32 cellular contexts compared by ENCODE assay signal in the genomic region with DNA sequence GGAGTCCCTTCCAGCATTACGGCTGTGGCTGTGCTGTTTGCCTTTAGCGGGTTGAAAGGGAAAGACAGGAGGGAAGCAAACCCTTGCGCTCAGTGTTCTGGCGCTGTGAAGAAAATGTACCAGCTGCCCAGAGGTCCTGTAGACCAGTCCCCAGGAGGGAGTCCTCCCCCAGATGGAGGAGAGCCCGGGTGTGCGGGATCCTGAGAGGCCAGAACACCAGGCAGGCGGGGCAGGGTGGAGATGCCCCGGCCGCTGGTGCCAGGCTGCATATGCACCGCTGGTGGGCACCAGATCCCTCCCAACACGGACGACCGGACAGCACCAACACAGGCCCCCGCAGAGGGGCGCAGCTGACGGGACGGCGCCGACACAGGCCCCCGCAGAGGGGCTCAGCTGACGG.
"Had no signal": no experiment of that assay in that cellular context is flagged by ENCODE, and none has a peak within 500 bp of the region (broad histone marks: within the 10 kb centered on the region; RNA-seq: fewer than 3 reads in every experiment).

No MANE protein-coding gene starts in this region.

- FAIRE-seq: endothelial cell of umbilical vein, islet of Langerhans, pancreas, TTC549 had no signal

- H3K27ac ChIP-seq: breast epithelium, heart right ventricle, pancreas, psoas muscle, skin epidermis, thoracic aorta, vagina, VCaP had no signal

- H3K36me3 Mint-ChIP-seq: activated naive CD4-positive, alpha-beta T cell treated with anti-CD3 and anti-CD28 coated beads, Interleukin-2, amount 50 U/mL, for 72 hours; mesothelial cell of epicardium; naive thymus-derived CD4-positive, alpha-beta T cell had no signal

- H3K36me3 ChIP-seq: breast epithelium, heart right ventricle, pancreas, thoracic aorta, vagina had no signal

- H3K27ac Mint-ChIP-seq: activated naive CD4-positive, alpha-beta T cell treated with anti-CD3 and anti-CD28 coated beads, Interleukin-2, amount 50 U/mL, for 72 hours; activated T-helper 17 cell treated with anti-CD3 and anti-CD28 coated beads, Interleukin-2, amount 50 U/mL, for 72 hours; mesothelial cell of epicardium; naive thymus-derived CD4-positive, alpha-beta T cell; T-helper 1 cell treated with Interleukin-12 subunit alpha and Interleukin-12 subunit beta and Interleukin-4 antibody, amounts not matched to agents 30 μg/mL and 1 μg/mL, for 36 hours had no signal

- H3K9me3 Mint-ChIP-seq: activated naive CD4-positive, alpha-beta T cell treated with anti-CD3 and anti-CD28 coated beads, Interleukin-2, amount 50 U/mL, for 72 hours; activated T-cell treated with anti-CD3 and anti-CD28 coated beads, Interleukin-2, amount 50 U/mL, for 4 hours; activated T-helper 17 cell treated with anti-CD3 and anti-CD28 coated beads, Interleukin-2, amount 50 U/mL, for 72 hours; T-helper 1 cell treated with Interleukin-12 subunit alpha and Interleukin-12 subunit beta and Interleukin-4 antibody, amounts not matched to agents 30 μg/mL and 1 μg/mL, for 36 hours had no signal

- DNase-seq: activated CD4-positive, alpha-beta T cell treated with anti-CD3 and anti-CD28 coated beads for 4 hours; activated CD4-positive, alpha-beta T cell treated with anti-CD3 and anti-CD28 coated beads, Interleukin-2, amount 50 U/mL, for 4 hours; activated naive CD4-positive, alpha-beta T cell; activated T-cell treated with anti-CD3 and anti-CD28 coated beads, Interleukin-2, amount 50 U/mL, for 4 hours; central memory CD4-positive, alpha-beta T cell; foreskin fibroblast; heart right ventricle; left ventricle myocardium superior; mammary epithelial cell; naive thymus-derived CD4-positive, alpha-beta T cell; right cardiac atrium; stimulated activated CD4-positive, alpha-beta T cell treated with anti-CD3 and anti-CD28 coated beads, Interleukin-12 subunit alpha, Interleukin-12 subunit beta, amount 100 ng/mL, for 4 hours; stimulated activated CD4-positive, alpha-beta T cell treated with anti-CD3 and anti-CD28 coated beads, Interleukin-4, amount 100 ng/mL, for 1 hour; stimulated activated naive CD8-positive, alpha-beta T cell treated with anti-CD3 and anti-CD28 coated beads, Interleukin-15, Interleukin-2, amounts not matched to agents 100 U/mL and 50 U/mL, for 24 hours; SW 1271; T-helper 9 cell; trophoblast cell had no signal

- H3K4me3 Mint-ChIP-seq: activated T-cell treated with anti-CD3 and anti-CD28 coated beads, Interleukin-2, amount 50 U/mL, for 4 hours; activated T-helper 17 cell treated with anti-CD3 and anti-CD28 coated beads, Interleukin-2, amount 50 U/mL, for 72 hours; mesothelial cell of epicardium; naive thymus-derived CD4-positive, alpha-beta T cell; T-helper 1 cell treated with Interleukin-12 subunit alpha and Interleukin-12 subunit beta and Interleukin-4 antibody, amounts not matched to agents 30 μg/mL and 1 μg/mL, for 36 hours had no signal

- H3K4me3 ChIP-seq: breast epithelium, heart right ventricle, pancreas, psoas muscle, skin epidermis, thoracic aorta, vagina had no signal

- H3K4me1 Mint-ChIP-seq: activated T-helper 17 cell treated with anti-CD3 and anti-CD28 coated beads, Interleukin-2, amount 50 U/mL, for 72 hours; mesothelial cell of epicardium; naive thymus-derived CD4-positive, alpha-beta T cell had no signal

- H3K4me1 ChIP-seq: breast epithelium, heart right ventricle, psoas muscle had no signal

- ATAC-seq: activated naive CD4-positive, alpha-beta T cell treated with anti-CD3 and anti-CD28 coated beads, Interleukin-2, amount 50 U/mL, for 72 hours; activated T-cell treated with anti-CD3 and anti-CD28 coated beads, Interleukin-2, amount 50 U/mL, for 4 hours; activated T-helper 17 cell treated with anti-CD3 and anti-CD28 coated beads, Interleukin-2, amount 50 U/mL, for 72 hours; esophagus mucosa; heart right ventricle; left ventricle myocardium superior; naive thymus-derived CD4-positive, alpha-beta T cell; pancreas; psoas muscle; right cardiac atrium; stimulated activated naive CD8-positive, alpha-beta T cell treated with anti-CD3 and anti-CD28 coated beads, Interleukin-15, Interleukin-2, amounts not matched to agents 100 U/mL and 50 U/mL, for 24 hours had no signal

- H3K9me3 ChIP-seq: breast epithelium, heart right ventricle, pancreas, psoas muscle, thoracic aorta, vagina had no signal
